Comparison of ENCODE assay signal across 8 cellular contexts in genomic region chr1:161621181-161622000, GRCh38. TPM values are rescaled to one million over a fixed set of nuclear protein-coding genes. Genes with fewer than 3 reads are reported as not detected.
DNase-seq lines count a peak whose midpoint lies in the region; TF ChIP-seq lines count a peak whose summit lies in the region.
"Not testable (repeated sequence)": the region's sequence is repeated elsewhere in the genome, so short reads cannot be mapped to it uniquely, and the experiment has no call there.

No MANE protein-coding gene starts in this region.

- H3K4me2 ChIP-seq in mammary epithelial cell (ENCODE audit: insufficient read depth, low read depth, low read length), result peak overlapping the region; percentile 75

- H3K4me1 ChIP-seq in HAP-1; mammary epithelial cell (ENCODE audit: insufficient read depth, low read length); ovary (ENCODE audit: insufficient read depth): not testable (repeated sequence)

- not testable (repeated sequence) for H3K79me2 ChIP-seq in mammary epithelial cell (ENCODE audit: insufficient read depth, low read length)

- not testable (repeated sequence) for H3K36me3 ChIP-seq in HAP-1 (replicated peaks); mammary epithelial cell (ENCODE audit: insufficient read depth, low read length); ovary

- intact Hi-C loops in mammary epithelial cell (cut with micrococcal nuclease); ovary (cut with DNase I): not testable (repeated sequence)

- peak overlapping the region; percentile 39 for H3K4me3 ChIP-seq in HAP-1
- peak overlapping the region; percentile 26 to 60 (median 45) for H3K4me3 ChIP-seq in mammary epithelial cell (replicated peaks in 1 of 3; ENCODE audit: insufficient read depth in 1 of 3, low read depth in 2 of 3, low read length in 3 of 3)
- H3K4me3 ChIP-seq in ovary, result peak overlapping the region; percentile 39

- CTCF ChIA-PET in mammary epithelial cell (lab: Charles Lee; ENCODE audit: low non-redundant PET), result interaction anchor here (0.7 kb wide), 1 partner anchor 115 kb away, joined by 3 read pairs; no protein-coding TSS in a partner anchor

- TF ChIP-seq CTCF in mammary epithelial cell (conservative IDR thresholded peaks at IDR 0.05 in 1 of 2, IDR thresholded peaks at IDR 0.05 in 1 of 2; ENCODE audit: extremely low read depth in 1 of 2, insufficient read depth in 1 of 2, low read depth in 1 of 2, low read length in 2 of 2); ovary (IDR thresholded peaks at IDR 0.05): not testable (repeated sequence)

- H3K27ac ChIP-seq in mammary epithelial cell (ENCODE audit: insufficient read depth, low read depth, low read length), result peak overlapping the region; percentile 14
- not testable (repeated sequence) for H3K27ac ChIP-seq in ovary

- peak overlapping the region; percentile 14 for H3K9ac ChIP-seq in mammary epithelial cell (ENCODE audit: insufficient read depth, low read length)

- 1% methylated on average over 35 of the region's 41 CpGs for WGBS in mammary epithelial cell (ENCODE audit: low coverage, missing lambda C conversion rate)
- 1 to 4% (median 2%) methylated on average over 41 of the region's 41 CpGs for WGBS in ovary, 3 donors

- TF ChIP-seq EP300 in ovary (IDR thresholded peaks at IDR 0.05), result not testable (repeated sequence)

- H2AFZ ChIP-seq in mammary epithelial cell (ENCODE audit: low read depth, low read length), result peak overlapping the region; percentile 78

- not testable (repeated sequence) for BruUV-seq in mammary epithelial cell (replicated peaks; lab: Mats Ljungman, UMichigan)

- not testable (repeated sequence) for H3K27me3 ChIP-seq in HAP-1 (ENCODE audit: low read depth); mammary epithelial cell (ENCODE audit: insufficient read depth, low read length); ovary

- not testable (repeated sequence) for TF ChIP-seq POLR2A in ovary (IDR thresholded peaks at IDR 0.05)

- in situ Hi-C loops in HAP-1 (cut with MboI; ENCODE audit: low sequenced_read_pairs); mammary epithelial cell (cut with MboI; ENCODE audit: low sequenced_read_pairs in 2 of 2): not testable (repeated sequence)

- peak; percentile 88 for DNase-seq in Daoy (ENCODE audit: low read depth)
- peak; percentile 78 to 86 for DNase-seq in HAP-1 (ENCODE audit: low spot score in 2 of 2)
- DNase-seq in NCI-H2171 treated with DMSO at 0.1 percent for 48 hours (lab: John Stamatoyannopoulos, UW), result peak; percentile 35
- DNase-seq in activated CD4-positive, alpha-beta T cell treated with anti-CD3 and anti-CD28 coated beads for 48 hours, result peak; percentile 93
- DNase-seq in mammary epithelial cell, result peak; percentile 83
- peak; percentile 50 to 55 for DNase-seq in hippocampal formation (lab: John Stamatoyannopoulos, UW)
- DNase-seq in ovary, result peak; percentile 63 to 82 (median 74)
- peak; percentile 70 to 85 (median 74) for DNase-seq in stimulated activated naive CD4-positive, alpha-beta T cell (lab: John Stamatoyannopoulos, UW)

- not testable (repeated sequence) for H4K20me1 ChIP-seq in mammary epithelial cell (ENCODE audit: insufficient read depth, low read length)

- not testable (repeated sequence) for H3K9me3 ChIP-seq in HAP-1; mammary epithelial cell (replicated peaks; ENCODE audit: insufficient read depth, low read length); ovary

- dilution Hi-C loops in mammary epithelial cell (cut with HindIII; ENCODE audit: low sequenced_read_pairs), result not testable (repeated sequence)

RNA-seq across cellular contexts. Expression of gene FCGR3B, which starts 9.6 kb away (rescaled TPM):
- not detected in 2 replicates for total RNA-seq in Daoy (2014; rRNA removed; shearing (Covaris generic))
- total RNA-seq in mammary epithelial cell, result not detected
- not detected for polyA plus RNA-seq in mammary epithelial cell
- not detected for polyA minus RNA-seq in mammary epithelial cell
- 1 to 10 TPM in 2 of 7 donors, under 1 TPM in 4, not detected in 1; 0.53 to 1.6 (median 0.92) TPM for total RNA-seq in ovary
- 1 to 10 TPM in 1 of 2 donors, under 1 TPM in 1; 0.19 to 6.4 TPM for polyA plus RNA-seq in ovary

RNA-seq across cellular contexts. Expression of gene FCGR2B, which starts 41.6 kb away (rescaled TPM):
- total RNA-seq in Daoy (2014; rRNA removed; shearing (Covaris generic)), result not detected in 2 replicates
- total RNA-seq in mammary epithelial cell (not detected), ovary (10 to 100 TPM in 1 of 7 donors, 1 to 10 TPM in 5, under 1 TPM in 1; 0.89 to 14.3 (median 4.2) TPM)
- polyA plus RNA-seq in mammary epithelial cell (not detected), ovary (10 to 100 TPM in 1 of 2 donors, 1 to 10 TPM in 1; 3.8 to 31.7 TPM)
- polyA minus RNA-seq in mammary epithelial cell, result not detected

Comparison
In these comparisons a context has a peak if more than half of its experiments do, and no peak if none do; other contexts are left out.
1. DNase-seq: peak in every context shown above with its lines; median percentile 93 in activated CD4-positive, alpha-beta T cell treated with anti-CD3 and anti-CD28 coated beads for 48 hours; 88 in Daoy; 83 in mammary epithelial cell; 82 in HAP-1; 74 in ovary; 74 in stimulated activated naive CD4-positive, alpha-beta T cell; 52 in hippocampal formation; 35 in NCI-H2171 treated with DMSO at 0.1 percent for 48 hours.